8 cellular contexts compared by ENCODE assay signal in the genomic region with DNA sequence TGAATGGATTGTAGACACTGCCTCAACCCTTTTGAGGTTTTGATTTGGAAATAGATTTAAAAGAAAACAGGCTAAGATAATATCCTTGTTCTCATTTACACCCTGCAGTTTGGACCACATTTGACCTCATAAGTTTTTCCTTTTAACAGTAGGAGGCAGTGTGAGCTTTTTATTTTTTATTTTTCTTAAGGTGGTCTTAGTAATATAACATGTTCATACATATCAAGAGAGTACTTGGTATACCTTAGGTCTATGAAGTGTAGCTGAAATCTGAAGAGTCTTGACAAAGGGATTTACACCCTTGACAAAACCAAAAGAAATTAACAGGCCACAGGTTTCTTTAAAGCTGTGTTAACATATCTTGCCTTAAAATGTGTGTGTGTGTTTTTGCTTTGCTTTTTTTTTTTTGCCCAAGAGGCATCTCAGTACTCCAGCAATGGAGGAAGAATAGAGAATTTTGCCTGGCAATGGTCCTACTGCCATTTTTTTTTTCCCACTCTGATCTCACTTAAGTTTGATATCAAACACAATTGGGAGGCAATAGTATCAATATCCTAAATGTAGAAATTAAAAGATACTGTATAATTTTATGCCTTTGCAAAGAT. TPM values are rescaled to one million over a fixed set of nuclear protein-coding genes. Genes with fewer than 3 reads are reported as not detected.
DNase-seq lines count a peak whose midpoint lies in the region; ATAC-seq and TF ChIP-seq lines count a peak whose summit lies in the region.

No MANE protein-coding gene starts in this region.

- peaks cover under 1 to 47% (median 16%) of the 10 kb centered on the region in 3 donors for H3K4me1 ChIP-seq in esophagus squamous epithelium

- no peaks in the 10 kb centered on the region for H3K9me3 ChIP-seq in esophagus squamous epithelium

- H3K4me1 Mint-ChIP-seq in activated CD4-positive, alpha-beta T cell treated with anti-CD3 and anti-CD28 coated beads, Interleukin-2, amount 10 ng/mL, durations not matched to agents 24 days and 14 days: peaks cover 47% of the 10 kb centered on the region
- peaks cover 40% of the 10 kb centered on the region for H3K4me1 Mint-ChIP-seq in stimulated activated effector memory CD8-positive, alpha-beta T cell treated with anti-CD3 and anti-CD28 coated beads, Interleukin-12 subunit alpha, Interleukin-12 subunit beta, amount 100 ng/mL, for 72 hours

- TF ChIP-seq CTCF in RWPE1 (conservative IDR thresholded peaks at IDR 0.05; ENCODE audit: low read depth): peak; percentile 36
- TF ChIP-seq CTCF in esophagus squamous epithelium (IDR thresholded peaks at IDR 0.05): peak in 3 of 6 experiments; percentile 16 to 39 (median 23)

- H3K4me3 Mint-ChIP-seq in activated CD4-positive, alpha-beta T cell treated with anti-CD3 and anti-CD28 coated beads, Interleukin-2, amount 10 ng/mL, durations not matched to agents 24 days and 14 days: peak overlapping the region; percentile 91
- H3K4me3 Mint-ChIP-seq in stimulated activated effector memory CD8-positive, alpha-beta T cell treated with anti-CD3 and anti-CD28 coated beads, Interleukin-12 subunit alpha, Interleukin-12 subunit beta, amount 100 ng/mL, for 72 hours: peak overlapping the region; percentile 92

- peaks cover 32% of the 10 kb centered on the region for H3K36me3 Mint-ChIP-seq in activated CD4-positive, alpha-beta T cell treated with anti-CD3 and anti-CD28 coated beads, Interleukin-2, amount 10 ng/mL, durations not matched to agents 24 days and 14 days (ENCODE audit: low read depth)
- H3K36me3 Mint-ChIP-seq in stimulated activated effector memory CD8-positive, alpha-beta T cell treated with anti-CD3 and anti-CD28 coated beads, Interleukin-12 subunit alpha, Interleukin-12 subunit beta, amount 100 ng/mL, for 72 hours: peaks cover 79% of the 10 kb centered on the region

- no peak for TF ChIP-seq POLR2A in esophagus squamous epithelium (IDR thresholded peaks at IDR 0.05)

- H3K27ac ChIP-seq in RWPE1: no peak overlapping the region
- H3K27ac ChIP-seq in esophagus squamous epithelium: peak overlapping the region in 3 of 4 donors; percentile 25 to 100 (median 98)

- no peaks in the 10 kb centered on the region for H3K27me3 Mint-ChIP-seq in activated CD4-positive, alpha-beta T cell treated with anti-CD3 and anti-CD28 coated beads, Interleukin-2, amount 10 ng/mL, durations not matched to agents 24 days and 14 days

- peak overlapping the region; percentile 40 for H3K27ac Mint-ChIP-seq in activated CD4-positive, alpha-beta T cell treated with anti-CD3 and anti-CD28 coated beads, Interleukin-2, amount 10 ng/mL, durations not matched to agents 24 days and 14 days
- peak overlapping the region; percentile 87 for H3K27ac Mint-ChIP-seq in stimulated activated effector memory CD8-positive, alpha-beta T cell treated with anti-CD3 and anti-CD28 coated beads, Interleukin-12 subunit alpha, Interleukin-12 subunit beta, amount 100 ng/mL, for 72 hours

- ATAC-seq in stimulated activated effector memory CD8-positive, alpha-beta T cell treated with anti-CD3 and anti-CD28 coated beads, Interleukin-12 subunit alpha, Interleukin-12 subunit beta, amount 100 ng/mL, for 72 hours: no peak

- CTCF ChIA-PET in RWPE1 (lab: Yijun Ruan, JAX): interaction anchor here (0.5 to 1.7 kb wide), 2 partner anchors 141 to 735 kb away, joined by 3 read pairs; no protein-coding TSS in a partner anchor

- peaks cover 0 to 14% (median 0%) of the 10 kb centered on the region in 3 donors for H3K36me3 ChIP-seq in esophagus squamous epithelium

- intact Hi-C loops in activated CD4-positive, alpha-beta T cell treated with anti-CD3 and anti-CD28 coated beads, Interleukin-2, amount 10 ng/mL, durations not matched to agents 24 days and 14 days (cut with micrococcal nuclease): no loop called here
- intact Hi-C loops in esophagus squamous epithelium (cut with DNase I): no loop called here

- peak overlapping the region; percentile 88 to 97 (median 92) for H3K4me3 ChIP-seq in esophagus squamous epithelium

- DNase-seq in activated CD4-positive, alpha-beta T cell treated with anti-CD3 and anti-CD28 coated beads, Interleukin-2, amount 10 ng/mL, durations not matched to agents 24 days and 14 days: no peak
- no peak for DNase-seq in activated CD4-positive, alpha-beta T cell treated with anti-CD3 and anti-CD28 coated beads for 4 hours
- DNase-seq in RWPE1 (ENCODE audit: low spot score) (no peak), esophagus squamous epithelium (lab: John Stamatoyannopoulos, UW) (no peak), NCI-H2029 treated with DMSO at 0.1 percent for 48 hours (lab: John Stamatoyannopoulos, UW) (no peak), NCI-H2081 treated with DMSO at 0.1 percent for 48 hours (lab: John Stamatoyannopoulos, UW) (no peak), iPS-NIHi7 (ENCODE audit: extremely low spot score) (no peak)
- DNase-seq in stimulated activated effector memory CD8-positive, alpha-beta T cell treated with anti-CD3 and anti-CD28 coated beads, Interleukin-12 subunit alpha, Interleukin-12 subunit beta, amount 100 ng/mL, for 72 hours (ENCODE audit: low spot score in 2 of 2): no peak

- H3K27me3 ChIP-seq in esophagus squamous epithelium: no peaks in the 10 kb centered on the region

- POLR2A ChIA-PET in RWPE1 (lab: Yijun Ruan, JAX; ENCODE audit: low non-redundant PET): no interaction called here

- no peaks in the 10 kb centered on the region for H3K9me3 Mint-ChIP-seq in activated CD4-positive, alpha-beta T cell treated with anti-CD3 and anti-CD28 coated beads, Interleukin-2, amount 10 ng/mL, durations not matched to agents 24 days and 14 days
- H3K9me3 Mint-ChIP-seq in stimulated activated effector memory CD8-positive, alpha-beta T cell treated with anti-CD3 and anti-CD28 coated beads, Interleukin-12 subunit alpha, Interleukin-12 subunit beta, amount 100 ng/mL, for 72 hours: no peaks in the 10 kb centered on the region

RNA-seq across cellular contexts. Expression of a gene that starts 3.3 kb away (rescaled TPM):
- 13.4 and 13.5 TPM in 2 replicates for total RNA-seq in activated CD4-positive, alpha-beta T cell treated with anti-CD3 and anti-CD28 coated beads, Interleukin-2, amount 10 ng/mL, durations not matched to agents 24 days and 14 days
- total RNA-seq in esophagus squamous epithelium: 10 to 100 TPM; 20.1 to 39.5 (median 29.7) TPM
